ENCODE assay signal across 28 cellular contexts in the genomic region with DNA sequence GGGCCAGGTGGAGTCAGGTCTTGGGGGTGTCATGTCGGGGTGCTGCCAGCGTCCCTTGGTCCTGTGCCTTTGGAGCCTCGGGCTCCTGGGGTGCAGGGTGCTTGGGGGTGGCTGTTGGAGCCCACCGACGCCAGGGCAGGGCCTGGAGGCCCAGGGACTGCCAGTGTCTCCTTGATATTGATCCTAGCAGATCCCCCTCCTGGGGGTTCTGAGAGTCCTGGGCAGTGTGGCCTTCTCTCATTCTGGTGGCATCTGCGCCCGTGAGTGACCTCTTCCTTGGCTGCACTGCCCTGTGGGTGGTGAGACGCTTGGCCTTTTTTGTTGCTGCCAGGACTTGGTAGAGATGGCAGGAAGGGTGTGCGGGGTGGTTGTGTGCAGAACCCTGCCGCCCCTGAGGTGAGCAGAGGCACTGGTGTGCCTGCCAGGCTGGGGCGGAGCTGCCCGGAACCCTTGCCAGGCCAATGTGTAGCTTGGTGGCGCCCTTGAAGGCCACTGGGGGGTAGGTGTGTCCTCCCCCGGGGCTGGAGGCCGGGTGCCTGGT. TPM values are rescaled to one million over a fixed set of nuclear protein-coding genes. Genes with fewer than 3 reads are reported as not detected.
A peak's percentile ranks its signal among the peaks of the same experiment; 100 is the strongest.
DNase-seq lines count a peak whose midpoint lies in the region; ATAC-seq and TF ChIP-seq lines count a peak whose summit lies in the region.
"Had no signal": no experiment of that assay in that cellular context is flagged by ENCODE, and none has a peak within 500 bp of the region (broad histone marks: within the 10 kb centered on the region; RNA-seq: fewer than 3 reads in every experiment).

No MANE protein-coding gene starts in this region.

- no peaks in the 10 kb centered on the region for H3K9me3 Mint-ChIP-seq in natural killer cell treated with Interleukin-12 subunit alpha and Interleukin-12 subunit beta and Interleukin-15 and Interleukin-18, amount 100 ng/mL, for 72 hours
- no peaks in the 10 kb centered on the region for H3K9me3 Mint-ChIP-seq in natural killer cell
- no peaks in the 10 kb centered on the region for H3K9me3 Mint-ChIP-seq in chondrocyte (ENCODE audit: low read depth)
- H3K9me3 Mint-ChIP-seq: activated T-helper 2 cell treated with anti-CD3 and anti-CD28 coated beads, Interferon-gamma antibody, Interleukin-2, Interleukin-4, amounts not matched to agents 10 μg/mL and 5 μg/mL and 100 μg/mL, durations not matched to agents 14 hours and 24 hours and 36 hours; neural crest cell; stimulated activated naive CD8-positive, alpha-beta T cell treated with anti-CD3 and anti-CD28 coated beads, Interleukin-15, Interleukin-2, amounts not matched to agents 100 ng/mL and 50 ng/mL, for 24 hours had no signal

- TF ChIP-seq CTCF in natural killer cell (IDR thresholded peaks at IDR 0.05), result no peak
- no peak for TF ChIP-seq CTCF in chondrocyte (IDR thresholded peaks at IDR 0.05)
- no peak for TF ChIP-seq CTCF in ovary (IDR thresholded peaks at IDR 0.05)

- TF ChIP-seq POLR2A in ovary (IDR thresholded peaks at IDR 0.05), result no peak

- H3K27ac Mint-ChIP-seq in natural killer cell treated with Interleukin-12 subunit alpha and Interleukin-12 subunit beta and Interleukin-15 and Interleukin-18, amount 100 ng/mL, for 72 hours, result no peak overlapping the region
- H3K27ac Mint-ChIP-seq in natural killer cell (no peak overlapping the region), chondrocyte (ENCODE audit: unreplicated experiment) (no peak overlapping the region)
- H3K27ac Mint-ChIP-seq: activated CD8-positive, alpha-beta T cell treated with anti-CD3 and anti-CD28 coated beads, Interleukin-2, amount 10 ng/mL, durations not matched to agents 7 days and 5 days; activated T-helper 2 cell treated with anti-CD3 and anti-CD28 coated beads, Interferon-gamma antibody, Interleukin-2, Interleukin-4, amounts not matched to agents 10 μg/mL and 5 μg/mL and 100 μg/mL, durations not matched to agents 14 hours and 24 hours and 36 hours; stimulated activated naive CD8-positive, alpha-beta T cell treated with anti-CD3 and anti-CD28 coated beads, Interleukin-15, Interleukin-2, amounts not matched to agents 100 ng/mL and 50 ng/mL, for 24 hours had no signal

- no peak overlapping the region for H3K4me3 Mint-ChIP-seq in natural killer cell treated with Interleukin-12 subunit alpha and Interleukin-12 subunit beta and Interleukin-15 and Interleukin-18, amount 100 ng/mL, for 72 hours
- H3K4me3 Mint-ChIP-seq in natural killer cell (no peak overlapping the region), chondrocyte (ENCODE audit: unreplicated experiment) (no peak overlapping the region)
- H3K4me3 Mint-ChIP-seq: activated CD8-positive, alpha-beta T cell treated with anti-CD3 and anti-CD28 coated beads, Interleukin-2, amount 10 ng/mL, durations not matched to agents 7 days and 5 days; brain; stimulated activated naive CD8-positive, alpha-beta T cell treated with anti-CD3 and anti-CD28 coated beads, Interleukin-15, Interleukin-2, amounts not matched to agents 100 ng/mL and 50 ng/mL, for 24 hours had no signal

- no peaks in the 10 kb centered on the region for H3K36me3 ChIP-seq in ovary
- H3K36me3 ChIP-seq: MG63, thyroid gland had no signal

- H3K27me3 ChIP-seq in ovary, result no peaks in the 10 kb centered on the region
- H3K27me3 ChIP-seq: MG63, thyroid gland had no signal

- no peak for TF ChIP-seq EP300 in ovary (IDR thresholded peaks at IDR 0.05)

- H3K4me1 Mint-ChIP-seq in natural killer cell treated with Interleukin-12 subunit alpha and Interleukin-12 subunit beta and Interleukin-15 and Interleukin-18, amount 100 ng/mL, for 72 hours (ENCODE audit: low read depth in 2 of 2), result no peaks in the 10 kb centered on the region
- H3K4me1 Mint-ChIP-seq in natural killer cell, result no peaks in the 10 kb centered on the region
- no peaks in the 10 kb centered on the region for H3K4me1 Mint-ChIP-seq in chondrocyte (ENCODE audit: low read depth)

- H3K27ac ChIP-seq in ovary, result no peak overlapping the region
- H3K27ac ChIP-seq: BLaER1 treated with 17β-estradiol and CSF1 and Interleukin-3, amounts not matched to agents 10 nM and 100 nM; KMS-11; PC-9; thyroid gland had no signal

- intact Hi-C loops in natural killer cell (cut with micrococcal nuclease), result no loop called here
- intact Hi-C loops in ovary (cut with DNase I), result no loop called here

- no peaks in the 10 kb centered on the region for H3K9me3 ChIP-seq in ovary
- H3K9me3 ChIP-seq: BLaER1 treated with 17β-estradiol and CSF1 and Interleukin-3, amounts not matched to agents 10 nM and 100 nM; MG63; thyroid gland had no signal

- peaks cover 0 to 2% of the 10 kb centered on the region in 2 donors for H3K27me3 Mint-ChIP-seq in natural killer cell treated with Interleukin-12 subunit alpha and Interleukin-12 subunit beta and Interleukin-15 and Interleukin-18, amount 100 ng/mL, for 72 hours
- peaks cover 0 to 6% of the 10 kb centered on the region in 2 donors for H3K27me3 Mint-ChIP-seq in natural killer cell (ENCODE audit: low read depth in 2 of 2)
- no peaks in the 10 kb centered on the region for H3K27me3 Mint-ChIP-seq in chondrocyte (ENCODE audit: low read depth)
- H3K27me3 Mint-ChIP-seq: brain; stimulated activated naive CD8-positive, alpha-beta T cell treated with anti-CD3 and anti-CD28 coated beads, Interleukin-15, Interleukin-2, amounts not matched to agents 100 ng/mL and 50 ng/mL, for 24 hours had no signal

- H3K4me3 ChIP-seq in ovary, result no peak overlapping the region
- H3K4me3 ChIP-seq: BLaER1 treated with 17β-estradiol and CSF1 and Interleukin-3, amounts not matched to agents 10 nM and 100 nM; GM12878; MG63; PC-9; thyroid gland had no signal

- DNase-seq in natural killer cell treated with Interleukin-12 subunit alpha and Interleukin-12 subunit beta and Interleukin-15 and Interleukin-18, amount 100 ng/mL, for 72 hours (ENCODE audit: low spot score), result peak; percentile 54
- DNase-seq in natural killer cell, result no peak
- DNase-seq in chondrocyte (ENCODE audit: low spot score), result peak; percentile 88
- DNase-seq in ovary, result peak in 3 of 5 donors; percentile 10 to 30 (median 13)
- no peak for DNase-seq in ecto neural progenitor cell (ENCODE audit: low spot score)
- DNase-seq in NCI-H2081 (lab: John Stamatoyannopoulos, UW), result no peak
- DNase-seq: activated CD8-positive, alpha-beta T cell treated with anti-CD3 and anti-CD28 coated beads, Interleukin-2, amount 10 ng/mL, durations not matched to agents 7 days and 5 days; activated T-cell treated with anti-CD3 and anti-CD28 coated beads for 4 hours; cerebellar nuclear complex; HCEC 1CT; MG63; NCI-H1105; NCI-H1930; NCI-H524 treated with DMSO at 0.1 percent for 48 hours; NK-92 treated with Interleukin-12 subunit alpha and Interleukin-12 subunit beta, amount 100 ng/mL, for 24 hours; PC-9; right cardiac atrium; Right ventricle myocardium superior; stimulated activated CD4-positive, alpha-beta T cell treated with anti-CD3 and anti-CD28 coated beads, Interleukin-2, amount 100 ng/mL, for 24 hours; thyroid gland had no signal

- no peaks in the 10 kb centered on the region for H3K36me3 Mint-ChIP-seq in natural killer cell treated with Interleukin-12 subunit alpha and Interleukin-12 subunit beta and Interleukin-15 and Interleukin-18, amount 100 ng/mL, for 72 hours
- H3K36me3 Mint-ChIP-seq in natural killer cell (no peaks in the 10 kb centered on the region), chondrocyte (ENCODE audit: low read depth) (no peaks in the 10 kb centered on the region)

- peak in 1 of 2 donors; percentile 30 for ATAC-seq in natural killer cell treated with Interleukin-12 subunit alpha and Interleukin-12 subunit beta and Interleukin-15 and Interleukin-18, amount 100 ng/mL, for 72 hours
- no peak for ATAC-seq in natural killer cell
- no peak for ATAC-seq in GM19467 (IDR thresholded peaks at IDR 0.05; ENCODE audit: unreplicated experiment)
- ATAC-seq: activated CD8-positive, alpha-beta T cell treated with anti-CD3 and anti-CD28 coated beads, Interleukin-2, amount 10 ng/mL, durations not matched to agents 7 days and 5 days; GM12878; right cardiac atrium had no signal

- H3K4me1 ChIP-seq in ovary (ENCODE audit: insufficient read depth), result no peaks in the 10 kb centered on the region
- H3K4me1 ChIP-seq: thyroid gland had no signal

- 86 to 91% (median 89%) methylated on average over 15 of the region's 15 CpGs for WGBS in ovary, 3 donors

RNA-seq across cellular contexts. Expression of a gene that starts 7.0 kb away (rescaled TPM):
- total RNA-seq in natural killer cell treated with Interleukin-12 subunit alpha and Interleukin-12 subunit beta and Interleukin-15 and Interleukin-18, amount 100 ng/mL, for 72 hours, result under 1 TPM; 0.05 to 0.08 TPM
- not detected for total RNA-seq in natural killer cell
- total RNA-seq in chondrocyte, result 0.53 to 1.6 TPM (median 1.6 TPM) in 3 replicates
- total RNA-seq in ovary, result 1 to 10 TPM in 4 of 7 donors, under 1 TPM in 3; 0.24 to 4.1 (median 1.3) TPM
- 1 to 10 TPM in 1 of 2 donors, under 1 TPM in 1; 0.80 to 1.7 TPM for polyA plus RNA-seq in ovary

RNA-seq across cellular contexts. Expression of a gene that starts 57.3 kb away (rescaled TPM):
- 10 to 100 TPM; 29.6 to 59.3 TPM for total RNA-seq in natural killer cell treated with Interleukin-12 subunit alpha and Interleukin-12 subunit beta and Interleukin-15 and Interleukin-18, amount 100 ng/mL, for 72 hours
- 10 to 100 TPM; 38.7 to 47.6 (median 46.0) TPM for total RNA-seq in natural killer cell
- 23.5 to 25.6 TPM (median 24.0 TPM) in 3 replicates for total RNA-seq in chondrocyte
- total RNA-seq in ovary, result 10 to 100 TPM; 22.7 to 42.8 (median 32.6) TPM
- 10 to 100 TPM; 12.5 to 30.8 TPM for polyA plus RNA-seq in ovary

Comparison
In these comparisons a context has a peak if more than half of its experiments do, and no peak if none do; other contexts are left out.
1. DNase-seq: peak in natural killer cell treated with Interleukin-12 subunit alpha and Interleukin-12 subunit beta and Interleukin-15 and Interleukin-18, amount 100 ng/mL, for 72 hours (single experiment), chondrocyte (single experiment) and ovary (3 of 5); none in natural killer cell (single experiment), ecto neural progenitor cell (single experiment) and NCI-H2081 (0 of 2).